ENCODE assay signal across 25 cellular contexts in genomic region chr12:78306236-78306635, GRCh38.
"Had no signal": no experiment of that assay in that cellular context is flagged by ENCODE, and none has a peak within 500 bp of the region (broad histone marks: within the 10 kb centered on the region; RNA-seq: fewer than 3 reads in every experiment).

No MANE protein-coding gene starts in this region.

- H3K36me3 ChIP-seq: colonic mucosa, esophagus muscularis mucosa, esophagus squamous epithelium, gastrocnemius medialis, gastroesophageal sphincter, heart left ventricle, heart right ventricle had no signal

- H3K79me2 ChIP-seq: hepatocyte had no signal

- H3K4me1 ChIP-seq: colonic mucosa, esophagus muscularis mucosa, esophagus squamous epithelium, foreskin keratinocyte, gastrocnemius medialis, gastroesophageal sphincter, heart left ventricle, heart right ventricle had no signal

- H3K27me3 ChIP-seq: colonic mucosa, dorsolateral prefrontal cortex, esophagus muscularis mucosa, esophagus squamous epithelium, foreskin keratinocyte, gastrocnemius medialis, gastroesophageal sphincter, heart left ventricle, heart right ventricle, hepatocyte had no signal

- H3K27ac ChIP-seq: colonic mucosa, coronary artery, dorsolateral prefrontal cortex, epithelial cell of prostate, esophagus muscularis mucosa, esophagus squamous epithelium, foreskin keratinocyte, gastrocnemius medialis, gastroesophageal sphincter, heart left ventricle, heart right ventricle, hepatocyte had no signal

- H3K4me2 ChIP-seq: hepatocyte had no signal

- DNase-seq: colonic mucosa; cortex of kidney; dermis blood vessel endothelial cell; dorsolateral prefrontal cortex; effector CD4-positive, alpha-beta T cell; effector CD8-positive, alpha-beta T cell; effector memory CD4-positive, alpha-beta T cell; effector memory CD8-positive, alpha-beta T cell; endodermal cell; erythroblast; esophagus squamous epithelium; foreskin fibroblast; foreskin keratinocyte; foreskin melanocyte; gastrocnemius medialis; glutamatergic neuron; head of caudate nucleus; heart left ventricle; heart right ventricle had no signal

- H2AFZ ChIP-seq: hepatocyte had no signal

- ATAC-seq: effector memory CD8-positive, alpha-beta T cell; esophagus mucosa; foreskin keratinocyte; gastrocnemius medialis; gastroesophageal sphincter; heart left ventricle; heart right ventricle had no signal

- H3K4me3 ChIP-seq: colonic mucosa, coronary artery, dorsolateral prefrontal cortex, esophagus muscularis mucosa, esophagus squamous epithelium, gastrocnemius medialis, gastroesophageal sphincter, heart left ventricle, heart right ventricle, hepatocyte had no signal

- H3K9me3 ChIP-seq: colonic mucosa, esophagus muscularis mucosa, esophagus squamous epithelium, gastrocnemius medialis, heart left ventricle had no signal
